ENCODE assay signal across 9 cellular contexts in the genomic region with DNA sequence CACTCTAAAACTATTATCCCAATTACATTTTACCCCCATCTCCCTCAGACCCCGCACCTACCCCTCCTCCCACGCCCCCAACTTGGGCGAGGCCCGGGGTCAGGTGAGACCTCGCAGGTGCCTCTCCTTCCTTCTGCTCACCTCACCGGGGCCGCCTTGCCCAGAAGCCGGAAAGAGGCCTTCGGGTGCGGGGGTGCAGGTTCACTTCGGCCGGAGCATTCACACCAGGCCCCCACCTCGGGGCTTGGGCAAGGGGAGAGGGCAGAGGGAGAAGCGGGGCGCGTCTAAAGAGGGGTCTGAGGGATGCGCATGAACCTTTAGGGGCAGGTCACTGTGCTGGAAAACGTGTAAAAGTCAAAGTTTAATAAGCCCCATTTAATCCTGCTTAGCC. TPM values are rescaled to one million over a fixed set of nuclear protein-coding genes. Genes with fewer than 3 reads are reported as not detected.
DNase-seq lines count a peak whose midpoint lies in the region; ATAC-seq and TF ChIP-seq lines count a peak whose summit lies in the region.
"Had no signal": no experiment of that assay in that cellular context is flagged by ENCODE, and none has a peak within 500 bp of the region (broad histone marks: within the 10 kb centered on the region; RNA-seq: fewer than 3 reads in every experiment).

No MANE protein-coding gene starts in this region.

- H3K9me3 ChIP-seq in CD8-positive, alpha-beta T cell (ENCODE audit: low read length) = no peaks in the 10 kb centered on the region
- H3K9me3 ChIP-seq in ovary = no peaks in the 10 kb centered on the region

- no peak for TF ChIP-seq POLR2A in ovary (IDR thresholded peaks at IDR 0.05)

- no peak for TF ChIP-seq CTCF in CD8-positive, alpha-beta T cell (IDR thresholded peaks at IDR 0.05)
- TF ChIP-seq CTCF in WTC11 (IDR thresholded peaks at IDR 0.05) (no peak), fibroblast of the aortic adventitia (IDR thresholded peaks at IDR 0.05; ENCODE audit: insufficient read depth, low read length) (no peak), ovary (IDR thresholded peaks at IDR 0.05) (no peak)

- no peaks in the 10 kb centered on the region for H3K36me3 ChIP-seq in CD8-positive, alpha-beta T cell (ENCODE audit: insufficient read depth, low read length)
- H3K36me3 ChIP-seq in H7 (replicated peaks; ENCODE audit: control insufficient read depth, insufficient read depth, low read length) (no peaks in the 10 kb centered on the region), ovary (no peaks in the 10 kb centered on the region)

- peak overlapping the region; percentile 81 for H3K4me3 ChIP-seq in CD8-positive, alpha-beta T cell (ENCODE audit: low read depth, low read length)
- H3K4me3 ChIP-seq in H7 (ENCODE audit: insufficient read depth, low read depth, low read length) (peak overlapping the region; percentile 79), fibroblast of the aortic adventitia (ENCODE audit: low read depth, low read length) (peak overlapping the region; percentile 80), ovary (peak overlapping the region; percentile 48)

- H3K4me1 ChIP-seq in CD8-positive, alpha-beta T cell (ENCODE audit: insufficient read depth, low read length) = peaks cover 7% of the 10 kb centered on the region
- H3K4me1 ChIP-seq in ovary (ENCODE audit: insufficient read depth) = no peaks in the 10 kb centered on the region

- no peak for TF ChIP-seq EP300 in ovary (IDR thresholded peaks at IDR 0.05)

- POLR2A ChIA-PET in CD8-positive, alpha-beta T cell (lab: Charles Lee) = no interaction called here
- POLR2A ChIA-PET in WTC11 (lab: Charles Lee) = no interaction called here

- H3K27me3 ChIP-seq in CD8-positive, alpha-beta T cell (ENCODE audit: insufficient read depth, low read length) = no peaks in the 10 kb centered on the region
- no peaks in the 10 kb centered on the region for H3K27me3 ChIP-seq in H7 (ENCODE audit: control insufficient read depth, insufficient read depth, low read length)
- H3K27me3 ChIP-seq in ovary = no peaks in the 10 kb centered on the region

- H3K36me3 Mint-ChIP-seq in CD8-positive, alpha-beta T cell = peaks cover 23% of the 10 kb centered on the region
- peaks cover 8% of the 10 kb centered on the region for H3K36me3 Mint-ChIP-seq in WTC11

- no peaks in the 10 kb centered on the region for H3K27me3 Mint-ChIP-seq in CD8-positive, alpha-beta T cell (ENCODE audit: low read depth)
- peaks cover 5% of the 10 kb centered on the region for H3K27me3 Mint-ChIP-seq in WTC11 (ENCODE audit: low read depth)

- H3K27ac Mint-ChIP-seq in CD8-positive, alpha-beta T cell = peak overlapping the region; percentile 100
- H3K27ac Mint-ChIP-seq in WTC11 = 0 out of 2 replicates have a peak overlapping the region, but pooled peaks have one; percentile 89

- H3K27ac ChIP-seq in CD8-positive, alpha-beta T cell (ENCODE audit: low read depth, low read length) = peak overlapping the region; percentile 91
- no peak overlapping the region for H3K27ac ChIP-seq in ovary

- CTCF ChIA-PET in CD8-positive, alpha-beta T cell (lab: Charles Lee) = no interaction called here
- CTCF ChIA-PET in WTC11 (lab: Charles Lee) = no interaction called here

- no peak for ATAC-seq in CD8-positive, alpha-beta T cell
- ATAC-seq in WTC11 = peak; percentile 9; the same call in 1 of the 2 replicates
- ATAC-seq in HG03432 (IDR thresholded peaks at IDR 0.05; ENCODE audit: unreplicated experiment) = no peak
- no peak for ATAC-seq in HG03045 (IDR thresholded peaks at IDR 0.05; ENCODE audit: unreplicated experiment)

- 31 to 34% (median 31%) methylated on average over 18 of the region's 18 CpGs for WGBS in ovary, 3 donors

- peaks cover 32% of the 10 kb centered on the region for H3K4me1 Mint-ChIP-seq in CD8-positive, alpha-beta T cell (ENCODE audit: low read depth)
- 0 out of 2 replicates have a peak, but pooled peaks cover 6% of the 10 kb centered on the region for H3K4me1 Mint-ChIP-seq in WTC11

- H3K4me3 Mint-ChIP-seq in CD8-positive, alpha-beta T cell = peak overlapping the region; percentile 99
- peak overlapping the region; percentile 90 for H3K4me3 Mint-ChIP-seq in WTC11

- no peaks in the 10 kb centered on the region for H3K9me3 Mint-ChIP-seq in CD8-positive, alpha-beta T cell
- H3K9me3 Mint-ChIP-seq in WTC11 = no peaks in the 10 kb centered on the region

- DNase-seq in CD8-positive, alpha-beta T cell = peak in 1 of 7 experiments; percentile 16
- DNase-seq in H7 (peak; percentile 50), WTC11 (ENCODE audit: low spot score) (no peak), fibroblast of the aortic adventitia (ENCODE audit: low read depth) (no peak), ovary (peak in 3 of 5 donors; percentile 12 to 37 (median 28)), NCI-H2227 treated with DMSO at 0.1 percent for 48 hours (lab: John Stamatoyannopoulos, UW) (no peak)

- intact Hi-C loops in CD8-positive, alpha-beta T cell (cut with DNase I, micrococcal nuclease) = loop anchor here (5.0 kb wide), 2 partner anchors 166 to 346 kb away; a partner anchor contains a TSS
- intact Hi-C loops in ovary (cut with DNase I) = no loop called here

TF ChIP-seq in WTC11, 78 proteins besides CTCF, POLR2A, EP300 and RAD21:
- TF ChIP-seq NR2C2 (CRISPR knock-in tag; IDR thresholded peaks at IDR 0.05) = no peak
TF ChIP-seq in WTC11: peak in this region for 0.

RNA-seq across cellular contexts. Expression of a gene that starts 0.4 kb away (rescaled TPM):
- 1 to 10 TPM; 5.0 to 5.3 TPM for total RNA-seq in CD8-positive, alpha-beta T cell
- total RNA-seq in H7 (2014; rRNA removed; shearing (Covaris generic)) = 3.5 and 9.1 TPM in 2 replicates
- total RNA-seq in WTC11 (2021) (6.2 to 8.6 TPM (median 8.1 TPM) in 3 replicates), fibroblast of the aortic adventitia (ENCODE audit: low replicate concordance) (3.0 and 5.4 TPM in 2 replicates), ovary (1 to 10 TPM; 3.2 to 5.6 (median 5.2) TPM)
- polyA plus RNA-seq in ovary = 1 to 10 TPM; 4.2 to 6.3 TPM

RNA-seq across cellular contexts. Expression of a gene that starts 3.4 kb away (rescaled TPM):
- not detected for total RNA-seq in CD8-positive, alpha-beta T cell
- not detected in 2 replicates for total RNA-seq in H7 (2014; rRNA removed; shearing (Covaris generic))
- total RNA-seq in WTC11 (2021) = not detected in 3 replicates
- total RNA-seq in fibroblast of the aortic adventitia (ENCODE audit: low replicate concordance) = not detected in 2 replicates
- total RNA-seq in ovary = not detected
- under 1 TPM in 1 of 2 donors, not detected in 1; 0.25 TPM for polyA plus RNA-seq in ovary
- total RNA-seq: renal cortical epithelial cell had no signal

Comparison
In these comparisons a context has a peak if more than half of its experiments do, and no peak if none do; other contexts are left out.
1. DNase-seq: peak in H7 (single experiment) and ovary (3 of 5); none in WTC11 (single experiment), fibroblast of the aortic adventitia (single experiment) and NCI-H2227 treated with DMSO at 0.1 percent for 48 hours (single experiment).
2. intact Hi-C loops: an anchor here in CD8-positive, alpha-beta T cell (5.0 kb wide); none called in ovary.
3. Peak in every context shown above with its lines, with median percentiles within 50 percentile points of each other: H3K4me3 ChIP-seq.